In the genomic region with DNA sequence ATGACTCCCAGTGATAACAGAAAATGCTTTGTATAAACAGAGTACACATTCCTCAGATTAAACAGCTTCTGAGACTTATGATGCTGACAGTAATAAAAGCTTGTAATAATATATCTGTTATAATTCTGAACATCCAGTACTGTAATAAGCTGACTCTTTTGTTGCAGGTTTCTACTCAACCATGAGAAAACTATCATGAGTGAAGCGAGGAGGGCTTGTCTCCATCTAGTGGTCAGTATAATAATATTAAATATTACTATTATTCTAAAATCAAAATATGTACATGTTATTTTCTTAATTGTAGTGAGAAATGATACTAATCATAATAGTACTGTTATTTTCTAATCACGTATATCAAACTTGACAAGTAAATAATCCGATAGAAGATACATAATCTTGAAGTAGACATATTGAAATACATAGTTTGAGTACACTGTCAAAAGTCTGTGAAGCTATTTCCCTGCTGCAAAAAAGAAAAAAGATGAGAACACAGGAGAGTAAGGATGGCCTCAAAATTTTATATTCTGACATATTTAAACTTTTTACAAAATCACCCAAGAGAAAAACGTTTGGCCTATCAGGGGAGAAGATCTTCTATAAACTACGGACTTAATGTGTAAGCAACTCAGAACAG, we compare ENCODE assay signal across 7 cellular contexts.
A peak's percentile ranks its signal among the peaks of the same experiment; 100 is the strongest.
DNase-seq lines count a peak whose midpoint lies in the region; ATAC-seq and TF ChIP-seq lines count a peak whose summit lies in the region.

No MANE protein-coding gene starts in this region.

- peak; percentile 72 for TF ChIP-seq CTCF in endothelial cell (IDR thresholded peaks at IDR 0.05; ENCODE audit: unreplicated experiment)
- TF ChIP-seq CTCF in progenitor cell of endocrine pancreas (IDR thresholded peaks at IDR 0.05; ENCODE audit: unreplicated experiment) = peak; percentile 71

- intact Hi-C loops in activated CD4-positive, alpha-beta T cell treated with anti-CD3 and anti-CD28 coated beads, Interleukin-2, amount 10 ng/mL, durations not matched to agents 24 days and 14 days (cut with micrococcal nuclease) = loop anchor here (2.0 kb wide), 2 partner anchors 295 to 303 kb away; no protein-coding TSS in a partner anchor

- H3K4me1 Mint-ChIP-seq in endothelial cell (ENCODE audit: unreplicated experiment) (no peaks in the 10 kb centered on the region), progenitor cell of endocrine pancreas (ENCODE audit: low read depth) (no peaks in the 10 kb centered on the region)
- H3K4me1 Mint-ChIP-seq in activated CD4-positive, alpha-beta T cell treated with anti-CD3 and anti-CD28 coated beads, Interleukin-2, amount 10 ng/mL, durations not matched to agents 24 days and 14 days = no peaks in the 10 kb centered on the region

- H3K4me3 Mint-ChIP-seq in endothelial cell (ENCODE audit: unreplicated experiment) (no peak overlapping the region), progenitor cell of endocrine pancreas (ENCODE audit: low read depth) (no peak overlapping the region)
- no peak overlapping the region for H3K4me3 Mint-ChIP-seq in activated CD4-positive, alpha-beta T cell treated with anti-CD3 and anti-CD28 coated beads, Interleukin-2, amount 10 ng/mL, durations not matched to agents 24 days and 14 days

- no peak overlapping the region for H3K27ac Mint-ChIP-seq in endothelial cell (ENCODE audit: unreplicated experiment)
- H3K27ac Mint-ChIP-seq in progenitor cell of endocrine pancreas = no peak overlapping the region
- no peak overlapping the region for H3K27ac Mint-ChIP-seq in activated CD4-positive, alpha-beta T cell treated with anti-CD3 and anti-CD28 coated beads, Interleukin-2, amount 10 ng/mL, durations not matched to agents 24 days and 14 days

- DNase-seq in NCI-H82 (lab: John Stamatoyannopoulos, UW) = peak; percentile 17
- DNase-seq in endothelial cell (ENCODE audit: low spot score) = no peak
- no peak for DNase-seq in progenitor cell of endocrine pancreas (ENCODE audit: low spot score, unreplicated experiment)
- no peak for DNase-seq in central memory CD4-positive, alpha-beta T cell
- no peak for DNase-seq in activated CD4-positive, alpha-beta T cell treated with anti-CD3 and anti-CD28 coated beads, Interleukin-2, amount 10 ng/mL, durations not matched to agents 24 days and 14 days

- H3K36me3 Mint-ChIP-seq in endothelial cell (ENCODE audit: low read depth, unreplicated experiment) (no peaks in the 10 kb centered on the region), progenitor cell of endocrine pancreas (ENCODE audit: insufficient read depth) (no peaks in the 10 kb centered on the region)
- H3K36me3 Mint-ChIP-seq in activated CD4-positive, alpha-beta T cell treated with anti-CD3 and anti-CD28 coated beads, Interleukin-2, amount 10 ng/mL, durations not matched to agents 24 days and 14 days (ENCODE audit: low read depth) = no peaks in the 10 kb centered on the region

- no peaks in the 10 kb centered on the region for H3K27me3 Mint-ChIP-seq in endothelial cell (ENCODE audit: unreplicated experiment)
- H3K27me3 Mint-ChIP-seq in progenitor cell of endocrine pancreas = no peaks in the 10 kb centered on the region
- H3K27me3 Mint-ChIP-seq in activated CD4-positive, alpha-beta T cell treated with anti-CD3 and anti-CD28 coated beads, Interleukin-2, amount 10 ng/mL, durations not matched to agents 24 days and 14 days = no peaks in the 10 kb centered on the region

- ATAC-seq in GM19455 (IDR thresholded peaks at IDR 0.05; ENCODE audit: unreplicated experiment) (peak; percentile 63), HG03196 (IDR thresholded peaks at IDR 0.05; ENCODE audit: unreplicated experiment) (no peak)

- H3K9me3 Mint-ChIP-seq in endothelial cell (ENCODE audit: unreplicated experiment) (no peaks in the 10 kb centered on the region), progenitor cell of endocrine pancreas (ENCODE audit: low read depth) (no peaks in the 10 kb centered on the region)
- H3K9me3 Mint-ChIP-seq in activated CD4-positive, alpha-beta T cell treated with anti-CD3 and anti-CD28 coated beads, Interleukin-2, amount 10 ng/mL, durations not matched to agents 24 days and 14 days = no peaks in the 10 kb centered on the region
